19 cellular contexts compared by ENCODE assay signal in the genomic region with DNA sequence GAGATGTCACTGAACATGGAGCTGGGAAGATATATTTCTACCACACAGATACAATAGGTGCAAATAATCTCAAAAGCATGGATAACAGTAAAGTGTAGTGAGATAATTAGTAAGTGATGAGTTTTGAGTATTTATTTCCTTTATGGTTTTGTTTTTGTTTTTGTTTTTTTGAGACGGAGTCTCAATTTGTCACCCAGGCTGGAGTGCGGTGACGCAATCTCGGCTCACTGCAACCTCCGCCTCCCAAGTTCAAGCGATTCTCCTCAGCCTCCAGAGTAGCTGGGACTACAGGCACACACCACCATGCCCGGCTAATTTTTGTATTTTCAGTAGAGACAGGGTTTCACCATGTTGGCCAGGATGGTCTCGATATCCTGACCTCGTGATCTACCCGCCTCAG. TPM values are rescaled to one million over a fixed set of nuclear protein-coding genes. Genes with fewer than 3 reads are reported as not detected.
"Had no signal": no experiment of that assay in that cellular context is flagged by ENCODE, and none has a peak within 500 bp of the region (broad histone marks: within the 10 kb centered on the region; RNA-seq: fewer than 3 reads in every experiment).

No MANE protein-coding gene starts in this region.

RNA-seq across cellular contexts. Expression of gene TP53TG5, which starts 27.3 kb away (rescaled TPM):
- total RNA-seq: dermis microvascular lymphatic vessel endothelial cell, esophagus squamous epithelium, gastrocnemius medialis, glomerular endothelial cell, kidney epithelial cell, lower leg skin, lower lobe of right lung, lung microvascular endothelial cell, mesenteric fat pad, mesothelial cell of epicardium, myocyte had no signal
- polyA plus RNA-seq: keratinocyte had no signal

RNA-seq across cellular contexts. Expression of gene MATN4, which starts 42.7 kb away (rescaled TPM):
- total RNA-seq: gastrocnemius medialis, glomerular endothelial cell, kidney epithelial cell, left cardiac atrium, left ventricle myocardium superior, lower lobe of right lung, lung microvascular endothelial cell, mesenteric fat pad, mesothelial cell of epicardium, myocyte had no signal
- polyA plus RNA-seq: keratinocyte had no signal

RNA-seq across cellular contexts. Expression of gene RBPJL, which starts 44.2 kb away (rescaled TPM):
- total RNA-seq: dermis microvascular lymphatic vessel endothelial cell, endodermal cell, esophagus mucosa, esophagus squamous epithelium, gastrocnemius medialis, glomerular endothelial cell, heart right ventricle, kidney epithelial cell, left cardiac atrium, left lung, left ventricle myocardium superior, lower leg skin, lower lobe of right lung, lung microvascular endothelial cell, mesenteric fat pad, mesothelial cell of epicardium, mucosa of descending colon, myocyte had no signal
- polyA plus RNA-seq: keratinocyte had no signal
